Comparison of ENCODE assay signal across 14 cellular contexts in genomic region chr11:111308140-111308539, GRCh38. TPM values are rescaled to one million over a fixed set of nuclear protein-coding genes. Genes with fewer than 3 reads are reported as not detected.
DNase-seq lines count a peak whose midpoint lies in the region; TF ChIP-seq lines count a peak whose summit lies in the region.
"Had no signal": no experiment of that assay in that cellular context is flagged by ENCODE, and none has a peak within 500 bp of the region (broad histone marks: within the 10 kb centered on the region; RNA-seq: fewer than 3 reads in every experiment).

No MANE protein-coding gene starts in this region.

- no peaks in the 10 kb centered on the region for H3K27me3 ChIP-seq in breast epithelium

- no peaks in the 10 kb centered on the region for H3K4me1 ChIP-seq in breast epithelium

- no peak for TF ChIP-seq CTCF in breast epithelium (IDR thresholded peaks at IDR 0.05)
- no peak for TF ChIP-seq CTCF in GM10266 (IDR thresholded peaks at IDR 0.05; ENCODE audit: control insufficient read depth, insufficient read depth, low read depth, missing control alignments)

- H3K9me3 ChIP-seq in breast epithelium: no peaks in the 10 kb centered on the region

- DNase-seq in COR-L47 (lab: John Stamatoyannopoulos, UW) (peak; percentile 87), NCI-H1436 (lab: John Stamatoyannopoulos, UW) (peak; percentile 88), NCI-H526 (lab: John Stamatoyannopoulos, UW) (peak; percentile 95 to 98), kidney tubule cell (ENCODE audit: low spot score) (peak; percentile 20), hepatic stellate cell (ENCODE audit: low spot score) (no peak), breast epithelium (ENCODE audit: low spot score in 2 of 2) (no peak), cerebellum (ENCODE audit: low spot score) (no peak), GM10266 (ENCODE audit: extremely low spot score) (no peak)
- DNase-seq: GF-D8; naive thymus-derived CD4-positive, alpha-beta T cell; SIG-M5 had no signal

- TF ChIP-seq POLR2A in breast epithelium (IDR thresholded peaks at IDR 0.05): no peak

- H3K27ac ChIP-seq in breast epithelium: no peak overlapping the region
- H3K27ac ChIP-seq: epithelial cell of prostate had no signal

- intact Hi-C loops in breast epithelium (cut with DNase I; ENCODE audit: low total_unique reads): no loop called here

- H3K36me3 ChIP-seq in breast epithelium: no peaks in the 10 kb centered on the region

- no peak overlapping the region for H3K4me3 ChIP-seq in breast epithelium

RNA-seq across cellular contexts. Expression of gene POU2AF3, which starts 9.8 kb away (rescaled TPM):
- total RNA-seq in breast epithelium (1 to 10 TPM; 1.4 to 3.6 (median 1.6) TPM), cerebellum (0.73 TPM)
- total RNA-seq: activated T-helper 17 cell treated with anti-CD3 and anti-CD28 coated beads, Interleukin-2, amount 50 U/mL, for 72 hours; bronchial epithelial cell; naive thymus-derived CD4-positive, alpha-beta T cell had no signal

Comparison
In these comparisons a context has a peak if more than half of its experiments do, and no peak if none do; other contexts are left out.
1. DNase-seq: peak in COR-L47 (single experiment), NCI-H1436 (single experiment), NCI-H526 (2 of 2) and kidney tubule cell (single experiment); none in hepatic stellate cell (single experiment), breast epithelium (0 of 2), cerebellum (single experiment) and GM10266 (single experiment).